In genomic region chr18:40055262-40055661, GRCh38 we compare ENCODE assay signal across 21 cellular contexts.
"Had no signal": no experiment of that assay in that cellular context is flagged by ENCODE, and none has a peak within 500 bp of the region (broad histone marks: within the 10 kb centered on the region; RNA-seq: fewer than 3 reads in every experiment).

No MANE protein-coding gene starts in this region.

- H3K27ac Mint-ChIP-seq: activated CD4-positive, alpha-beta T cell treated with anti-CD3 and anti-CD28 coated beads, Interleukin-2, amount 10 ng/mL, durations not matched to agents 24 days and 14 days; activated CD8-positive, alpha-beta T cell treated with anti-CD3 and anti-CD28 coated beads for 36 hours; activated naive CD8-positive, alpha-beta T cell treated with anti-CD3 and anti-CD28 coated beads for 36 hours; activated T-helper 17 cell treated with anti-CD3 and anti-CD28 coated beads, Interleukin-2, amount 50 U/mL, for 72 hours; endodermal cell; immature natural killer cell; mesothelial cell of epicardium; natural killer cell treated with Interleukin-12 subunit alpha and Interleukin-12 subunit beta and Interleukin-15 and Interleukin-18, amount 100 ng/mL, for 72 hours had no signal

- H3K9me3 ChIP-seq: colonic mucosa, gastroesophageal sphincter, sigmoid colon, tibial artery had no signal

- H3K27me3 Mint-ChIP-seq: activated CD4-positive, alpha-beta T cell treated with anti-CD3 and anti-CD28 coated beads, Interleukin-2, amount 10 ng/mL, durations not matched to agents 24 days and 14 days; activated CD8-positive, alpha-beta T cell treated with anti-CD3 and anti-CD28 coated beads for 36 hours; activated naive CD8-positive, alpha-beta T cell treated with anti-CD3 and anti-CD28 coated beads for 36 hours; activated T-helper 17 cell treated with anti-CD3 and anti-CD28 coated beads, Interleukin-2, amount 50 U/mL, for 72 hours; natural killer cell treated with Interleukin-12 subunit alpha and Interleukin-12 subunit beta and Interleukin-15 and Interleukin-18, amount 100 ng/mL, for 72 hours had no signal

- DNase-seq: activated CD4-positive, alpha-beta T cell treated with anti-CD3 and anti-CD28 coated beads, Interleukin-2, amount 10 ng/mL, durations not matched to agents 24 days and 14 days; activated CD8-positive, alpha-beta T cell treated with anti-CD3 and anti-CD28 coated beads for 36 hours; activated naive CD4-positive, alpha-beta T cell; activated naive CD8-positive, alpha-beta T cell treated with anti-CD3 and anti-CD28 coated beads for 36 hours; activated T-cell treated with anti-CD3 and anti-CD28 coated beads, Interleukin-2, amount 50 U/mL, for 1 hour; central memory CD4-positive, alpha-beta T cell; colonic mucosa; endodermal cell; immature natural killer cell; left colon; sigmoid colon; stimulated activated CD8-positive, alpha-beta memory T cell treated with anti-CD3 and anti-CD28 coated beads, Interleukin-4, amount 100 ng/mL, for 48 hours; stimulated activated naive CD4-positive, alpha-beta T cell; tibial artery had no signal

- H3K27ac ChIP-seq: colonic mucosa, gastroesophageal sphincter, parathyroid adenoma, sigmoid colon, tibial artery had no signal

- H3K36me3 ChIP-seq: colonic mucosa, gastroesophageal sphincter, sigmoid colon, tibial artery had no signal

- H3K4me1 Mint-ChIP-seq: activated CD4-positive, alpha-beta T cell treated with anti-CD3 and anti-CD28 coated beads, Interleukin-2, amount 10 ng/mL, durations not matched to agents 24 days and 14 days; activated naive CD8-positive, alpha-beta T cell treated with anti-CD3 and anti-CD28 coated beads for 36 hours; activated T-helper 17 cell treated with anti-CD3 and anti-CD28 coated beads, Interleukin-2, amount 50 U/mL, for 72 hours; brain; immature natural killer cell; mesothelial cell of epicardium had no signal

- H3K4me1 ChIP-seq: colonic mucosa, gastroesophageal sphincter, parathyroid adenoma, tibial artery had no signal

- H3K36me3 Mint-ChIP-seq: activated naive CD8-positive, alpha-beta T cell treated with anti-CD3 and anti-CD28 coated beads for 36 hours; brain; immature natural killer cell; mesothelial cell of epicardium had no signal

- H3K27me3 ChIP-seq: colonic mucosa, gastroesophageal sphincter, sigmoid colon, tibial artery had no signal

- H3K9me3 Mint-ChIP-seq: activated CD8-positive, alpha-beta T cell treated with anti-CD3 and anti-CD28 coated beads for 36 hours; brain; endodermal cell; mesothelial cell of epicardium had no signal

- H3K4me3 Mint-ChIP-seq: activated CD4-positive, alpha-beta T cell treated with anti-CD3 and anti-CD28 coated beads, Interleukin-2, amount 10 ng/mL, durations not matched to agents 24 days and 14 days; activated CD8-positive, alpha-beta T cell treated with anti-CD3 and anti-CD28 coated beads for 36 hours; activated naive CD8-positive, alpha-beta T cell treated with anti-CD3 and anti-CD28 coated beads for 36 hours; activated T-helper 17 cell treated with anti-CD3 and anti-CD28 coated beads, Interleukin-2, amount 50 U/mL, for 72 hours; brain; endodermal cell; immature natural killer cell; mesothelial cell of epicardium; natural killer cell treated with Interleukin-12 subunit alpha and Interleukin-12 subunit beta and Interleukin-15 and Interleukin-18, amount 100 ng/mL, for 72 hours had no signal

- H3K4me3 ChIP-seq: colonic mucosa, gastroesophageal sphincter, lung, sigmoid colon, tibial artery had no signal
